Comparison of ENCODE assay signal across 8 cellular contexts in the genomic region with DNA sequence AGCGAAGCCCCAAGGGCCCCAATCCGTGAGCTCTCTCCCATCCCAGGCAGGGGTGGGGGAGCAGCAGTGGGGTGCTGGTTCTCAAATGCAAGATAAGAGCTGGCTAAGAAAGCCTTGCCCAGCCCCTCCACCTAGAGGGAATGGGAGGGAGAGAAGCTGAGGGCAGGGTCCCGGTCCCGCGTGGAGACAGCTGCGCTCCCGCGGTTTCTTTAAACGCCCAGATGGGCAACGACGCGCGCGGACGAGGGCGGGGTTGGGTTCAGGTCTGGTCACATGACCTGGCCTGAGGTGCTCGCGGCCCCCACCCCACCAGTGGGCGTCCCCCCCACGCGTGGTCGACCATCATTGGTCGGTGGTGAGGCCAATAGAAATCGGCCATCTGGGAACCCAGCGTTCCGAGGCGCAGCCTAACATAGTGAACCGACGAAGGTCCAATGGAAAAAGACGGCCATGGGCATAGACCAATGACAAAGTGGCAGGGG. TPM values are rescaled to one million over a fixed set of nuclear protein-coding genes. Genes with fewer than 3 reads are reported as not detected.
DNase-seq lines count a peak whose midpoint lies in the region; ATAC-seq and TF ChIP-seq lines count a peak whose summit lies in the region.

No MANE protein-coding gene starts in this region.

- H3K27ac Mint-ChIP-seq in activated CD4-positive, alpha-beta T cell treated with anti-CD3 and anti-CD28 coated beads, Interleukin-2, amount 10 ng/mL, durations not matched to agents 7 days and 5 days = peak overlapping the region; percentile 96

- H3K36me3 ChIP-seq in BE2C = peaks cover 44% of the 10 kb centered on the region

- peak; percentile 99 for DNase-seq in BE2C
- peak; percentile 90 for DNase-seq in NCI-H526 treated with DMSO at 0.1 percent for 48 hours (lab: John Stamatoyannopoulos, UW)
- DNase-seq in activated CD4-positive, alpha-beta T cell treated with anti-CD3 and anti-CD28 coated beads, Interleukin-2, amount 10 ng/mL, durations not matched to agents 7 days and 5 days = peak; percentile 100
- DNase-seq in coronary artery (ENCODE audit: low spot score) = peak; percentile 100
- peak; percentile 99 for DNase-seq in kidney tubule cell (ENCODE audit: low spot score)
- peak; percentile 96 to 97 for DNase-seq in stimulated activated CD4-positive, alpha-beta T cell treated with anti-CD3 and anti-CD28 coated beads, Interleukin-1b, Interleukin-23, amount 100 ng/mL, for 1 hour (ENCODE audit: low read depth in 2 of 2)

- no peaks in the 10 kb centered on the region for H3K9me3 ChIP-seq in BE2C

- H3K36me3 Mint-ChIP-seq in activated CD4-positive, alpha-beta T cell treated with anti-CD3 and anti-CD28 coated beads, Interleukin-2, amount 10 ng/mL, durations not matched to agents 7 days and 5 days (ENCODE audit: low read depth) = peaks cover 40% of the 10 kb centered on the region

- H3K4me1 ChIP-seq in BE2C = peaks cover 6% of the 10 kb centered on the region

- peaks cover 59% of the 10 kb centered on the region for H3K4me1 Mint-ChIP-seq in activated CD4-positive, alpha-beta T cell treated with anti-CD3 and anti-CD28 coated beads, Interleukin-2, amount 10 ng/mL, durations not matched to agents 7 days and 5 days

- no peaks in the 10 kb centered on the region for H3K9me3 Mint-ChIP-seq in activated CD4-positive, alpha-beta T cell treated with anti-CD3 and anti-CD28 coated beads, Interleukin-2, amount 10 ng/mL, durations not matched to agents 7 days and 5 days

- peak overlapping the region; percentile 100 for H3K4me3 Mint-ChIP-seq in activated CD4-positive, alpha-beta T cell treated with anti-CD3 and anti-CD28 coated beads, Interleukin-2, amount 10 ng/mL, durations not matched to agents 7 days and 5 days

- no peaks in the 10 kb centered on the region for H3K27me3 ChIP-seq in BE2C

- H3K4me3 ChIP-seq in BE2C (ENCODE audit: low read depth, low read length) = peak overlapping the region; percentile 100
- peak overlapping the region; percentile 94 for H3K4me3 ChIP-seq in coronary artery

- TF ChIP-seq CTCF in BE2C (IDR thresholded peaks at IDR 0.05; ENCODE audit: low read depth, low read length) = no peak
- TF ChIP-seq CTCF in coronary artery (IDR thresholded peaks at IDR 0.05) = no peak

- peak overlapping the region; percentile 95 to 96 for H3K27ac ChIP-seq in coronary artery

- ATAC-seq in GM19395 (IDR thresholded peaks at IDR 0.05; ENCODE audit: unreplicated experiment) (peak; percentile 87), HG03521 (IDR thresholded peaks at IDR 0.05; ENCODE audit: unreplicated experiment) (peak; percentile 87)

- no peaks in the 10 kb centered on the region for H3K27me3 Mint-ChIP-seq in activated CD4-positive, alpha-beta T cell treated with anti-CD3 and anti-CD28 coated beads, Interleukin-2, amount 10 ng/mL, durations not matched to agents 7 days and 5 days

- CTCF ChIA-PET in activated CD4-positive, alpha-beta T cell treated with anti-CD3 and anti-CD28 coated beads, Interleukin-2, amount 10 ng/mL, durations not matched to agents 7 days and 5 days (lab: Charles Lee) = interaction anchor here (0.6 to 1.6 kb wide), 8 partner anchors 10 to 156 kb away, joined by 3 to 6 read pairs (median 4); a partner anchor contains a TSS

- POLR2A ChIA-PET in activated CD4-positive, alpha-beta T cell treated with anti-CD3 and anti-CD28 coated beads, Interleukin-2, amount 10 ng/mL, durations not matched to agents 7 days and 5 days (lab: Charles Lee) = interaction anchor here (0.8 to 1.5 kb wide), 3 partner anchors 19 to 60 kb away, joined by 3 to 5 read pairs (median 4); a partner anchor contains a TSS

RNA-seq across cellular contexts. Expression of a gene that starts 0.3 kb away (rescaled TPM):
- polyA plus RNA-seq in BE2C (2012; ENCODE audit: insufficient read depth, insufficient read length, low read depth) = 1,011 TPM
- total RNA-seq in activated CD4-positive, alpha-beta T cell treated with anti-CD3 and anti-CD28 coated beads, Interleukin-2, amount 10 ng/mL, durations not matched to agents 7 days and 5 days = 100 to 1,000 TPM; 726 to 779 TPM

RNA-seq across cellular contexts. Expression of a gene that starts 4.6 kb away (rescaled TPM):
- 277 TPM for polyA plus RNA-seq in BE2C (2012; ENCODE audit: insufficient read depth, insufficient read length, low read depth)
- 10 to 100 TPM; 85.7 to 90.6 TPM for total RNA-seq in activated CD4-positive, alpha-beta T cell treated with anti-CD3 and anti-CD28 coated beads, Interleukin-2, amount 10 ng/mL, durations not matched to agents 7 days and 5 days

RNA-seq across cellular contexts. Expression of a gene that starts 7.6 kb away (rescaled TPM):
- 407 TPM for polyA plus RNA-seq in BE2C (2012; ENCODE audit: insufficient read depth, insufficient read length, low read depth)
- total RNA-seq in activated CD4-positive, alpha-beta T cell treated with anti-CD3 and anti-CD28 coated beads, Interleukin-2, amount 10 ng/mL, durations not matched to agents 7 days and 5 days = 100 to 1,000 TPM; 120 to 131 TPM

RNA-seq across cellular contexts. Expression of a gene that starts 18.9 kb away (rescaled TPM):
- polyA plus RNA-seq in BE2C (2012; ENCODE audit: insufficient read depth, insufficient read length, low read depth) = 314 TPM
- 10 to 100 TPM; 14.9 to 16.5 TPM for total RNA-seq in activated CD4-positive, alpha-beta T cell treated with anti-CD3 and anti-CD28 coated beads, Interleukin-2, amount 10 ng/mL, durations not matched to agents 7 days and 5 days

RNA-seq across cellular contexts. Expression of a gene that starts 19.0 kb away (rescaled TPM):
- 2.5 TPM for polyA plus RNA-seq in BE2C (2012; ENCODE audit: insufficient read depth, insufficient read length, low read depth)
- total RNA-seq in activated CD4-positive, alpha-beta T cell treated with anti-CD3 and anti-CD28 coated beads, Interleukin-2, amount 10 ng/mL, durations not matched to agents 7 days and 5 days = 1 to 10 TPM; 3.2 to 4.5 TPM

Comparison
In these comparisons a context has a peak if more than half of its experiments do, and no peak if none do; other contexts are left out.
1. Peak in every context shown above with its lines: DNase-seq, ATAC-seq, H3K4me3 ChIP-seq and H3K27ac ChIP-seq.